9 cellular contexts compared by ENCODE assay signal in genomic region chr5:159050408-159051091, GRCh38. TPM values are rescaled to one million over a fixed set of nuclear protein-coding genes. Genes with fewer than 3 reads are reported as not detected.
A peak's percentile ranks its signal among the peaks of the same experiment; 100 is the strongest.
DNase-seq lines count a peak whose midpoint lies in the region; ATAC-seq, FAIRE-seq and TF ChIP-seq lines count a peak whose summit lies in the region.
"Had no signal": no experiment of that assay in that cellular context is flagged by ENCODE, and none has a peak within 500 bp of the region (broad histone marks: within the 10 kb centered on the region; RNA-seq: fewer than 3 reads in every experiment).

No MANE protein-coding gene starts in this region.

- H3K27me3 ChIP-seq in lung (ENCODE audit: control insufficient read depth, insufficient read depth) = no peaks in the 10 kb centered on the region

- H3K36me3 Mint-ChIP-seq in T-helper 17 cell (ENCODE audit: low read depth) = peaks cover 3% of the 10 kb centered on the region

- peaks cover 0 to 3% of the 10 kb centered on the region in 2 donors for H3K4me1 ChIP-seq in lung (ENCODE audit: control insufficient read depth in 2 of 2, insufficient read depth in 2 of 2, low read length in 2 of 2)

- WGBS in lung, 2 donors = 74 to 76% methylated on average over 6 of the region's 6 CpGs

- H3K4me3 Mint-ChIP-seq in T-helper 17 cell = peak overlapping the region; percentile 41
- H3K4me3 Mint-ChIP-seq: activated T-cell treated with anti-CD3 and anti-CD28 coated beads, Interleukin-2, amount 50 U/mL, for 4 hours had no signal

- peaks cover 90% of the 10 kb centered on the region for H3K27me3 Mint-ChIP-seq in T-helper 17 cell

- H3K27ac ChIP-seq in lung (ENCODE audit: low read depth in 1 of 2, low read length in 1 of 2) = peak overlapping the region; percentile 17 to 82

- peak; percentile 38 for DNase-seq in NCI-H82 (lab: John Stamatoyannopoulos, UW)
- no peak for DNase-seq in NCI-H82 treated with DMSO at 0.1 percent for 48 hours (lab: John Stamatoyannopoulos, UW; ENCODE audit: unreplicated experiment)
- DNase-seq in T-helper 17 cell = no peak
- no peak for DNase-seq in lung (ENCODE audit: low spot score)
- no peak for DNase-seq in amniotic stem cell (lab: John Stamatoyannopoulos, UW)
- no peak for DNase-seq in effector CD8-positive, alpha-beta T cell (lab: John Stamatoyannopoulos, UW)
- DNase-seq in RCC 7860 (ENCODE audit: low spot score) = no peak
- DNase-seq: activated T-cell treated with anti-CD3 and anti-CD28 coated beads, Interleukin-2, amount 50 U/mL, for 4 hours had no signal

- no peak overlapping the region for H3K4me3 ChIP-seq in lung

- no peak for TF ChIP-seq CTCF in lung (IDR thresholded peaks at IDR 0.05; ENCODE audit: control extremely low read depth, extremely low read depth)

- FAIRE-seq in RCC 7860 (lab: Jason Lieb, UNC) = no peak

- H3K9me3 ChIP-seq in T-helper 17 cell (ENCODE audit: control insufficient read depth, low read length, poor library complexity, severe bottlenecking) = no peaks in the 10 kb centered on the region
- peaks cover 0 to 2% of the 10 kb centered on the region in 2 donors for H3K9me3 ChIP-seq in lung (ENCODE audit: control insufficient read depth in 2 of 2, insufficient read depth in 1 of 2, low read length in 1 of 2)

- H3K4me1 Mint-ChIP-seq in T-helper 17 cell = no peaks in the 10 kb centered on the region

- no peak overlapping the region for H3K27ac Mint-ChIP-seq in T-helper 17 cell

- peaks cover 0 to 1% of the 10 kb centered on the region in 2 donors for H3K36me3 ChIP-seq in lung (ENCODE audit: control insufficient read depth in 2 of 2, insufficient read depth in 2 of 2, low read length in 2 of 2)

- ATAC-seq in HG03108 (IDR thresholded peaks at IDR 0.05; ENCODE audit: unreplicated experiment) (peak; percentile 51), T-helper 17 cell (no peak), lung (ENCODE audit: insufficient read depth, low FRiP score) (no peak)

RNA-seq across cellular contexts. Expression of gene EBF1, which starts 49.2 kb away (rescaled TPM):
- total RNA-seq in T-helper 17 cell (1 to 10 TPM in 1 of 2 donors, not detected in 1; 2.3 TPM), lung (10 to 100 TPM in 1 of 2 donors, 1 to 10 TPM in 1; 9.3 to 10.4 TPM)
- 1 to 10 TPM in 1 of 2 donors, under 1 TPM in 1; 0.80 to 2.5 TPM for polyA plus RNA-seq in lung
